ENCODE assay signal across 8 cellular contexts in the genomic region with DNA sequence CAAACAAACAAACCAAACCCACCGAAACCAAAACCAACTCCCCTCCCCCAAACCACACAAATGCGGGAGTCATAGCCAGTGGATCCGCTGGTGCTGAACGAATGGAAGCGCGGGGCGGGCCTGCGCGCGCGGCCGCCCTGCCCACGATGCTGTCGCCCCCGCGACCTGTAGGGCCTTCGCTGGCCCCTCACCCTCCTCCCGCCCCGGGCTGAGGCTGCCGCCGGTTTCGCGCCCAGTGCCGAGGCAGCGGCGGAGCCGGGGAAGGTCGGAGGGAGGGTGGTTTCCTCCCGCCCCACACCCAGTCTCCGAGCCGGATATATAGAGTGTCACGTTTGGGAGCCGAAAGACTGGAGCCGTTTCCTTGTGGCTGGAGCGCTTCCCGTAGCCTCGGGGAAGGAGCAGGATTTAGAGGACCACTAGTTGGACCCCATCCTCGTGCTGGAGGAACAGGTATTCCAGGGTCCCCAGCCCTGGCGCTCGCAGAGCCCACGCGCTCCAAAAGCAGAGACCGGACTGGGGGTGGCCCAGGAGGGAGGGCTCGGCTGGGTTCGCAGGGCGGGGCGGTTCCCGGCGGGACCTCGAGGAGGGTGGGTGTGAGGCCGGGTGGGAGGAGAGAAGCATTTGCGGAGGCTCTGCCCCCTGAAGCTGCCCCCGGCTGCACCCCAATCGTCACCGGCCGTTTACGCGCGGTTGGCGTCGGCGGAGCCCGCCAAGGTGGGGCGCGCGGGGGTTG. TPM values are rescaled to one million over a fixed set of nuclear protein-coding genes. Genes with fewer than 3 reads are reported as not detected.
DNase-seq lines count a peak whose midpoint lies in the region; ATAC-seq and TF ChIP-seq lines count a peak whose summit lies in the region.

TSS of gene FAR2 (plus strand) at position 321 of the 733 bp plus-strand sequence. CDS start 121,172 bp downstream, outside the sequence.

- peak within 1 kb of the TSS; percentile 87 to 96 (median 92) for H3K4me3 Mint-ChIP-seq in naive thymus-derived CD4-positive, alpha-beta T cell

- ATAC-seq in HG02610 (IDR thresholded peaks at IDR 0.05; ENCODE audit: unreplicated experiment), result peak; percentile 47
- ATAC-seq in naive thymus-derived CD4-positive, alpha-beta T cell, result peak; percentile 78

- H3K4me3 ChIP-seq in fibroblast of mammary gland (ENCODE audit: control insufficient read depth, low read depth, low read length), result peak within 1 kb of the TSS; percentile 84
- peak within 1 kb of the TSS; percentile 88 for H3K4me3 ChIP-seq in naive thymus-derived CD4-positive, alpha-beta T cell (ENCODE audit: low read length)

- H3K36me3 Mint-ChIP-seq in naive thymus-derived CD4-positive, alpha-beta T cell, result no peaks in the 10 kb centered on the region

- no peaks in the 10 kb centered on the region for H3K9me3 ChIP-seq in naive thymus-derived CD4-positive, alpha-beta T cell (ENCODE audit: control insufficient read depth in 2 of 3, low read length in 3 of 3)

- POLR2A ChIA-PET in naive thymus-derived CD4-positive, alpha-beta T cell (lab: Charles Lee), result interaction anchor here (1.6 kb wide), 1 partner anchor 45 kb away, joined by 4 read pairs; no protein-coding TSS in a partner anchor

- in situ Hi-C loops in GM13977 (cut with MboI; ENCODE audit: low pct_unique_long_range_greater_than_20kb, low sequenced_read_pairs, unreplicated experiment), result no loop called here

- H3K4me1 ChIP-seq in naive thymus-derived CD4-positive, alpha-beta T cell (ENCODE audit: control insufficient read depth in 2 of 2, insufficient read depth in 2 of 2, low read length in 2 of 2), result peaks cover 0 to 6% of the 10 kb centered on the region in 2 donors

- H3K36me3 ChIP-seq in naive thymus-derived CD4-positive, alpha-beta T cell (ENCODE audit: control insufficient read depth in 2 of 3, insufficient read depth in 3 of 3, low read length in 3 of 3), result no peaks in the 10 kb centered on the region

- CTCF ChIA-PET in naive thymus-derived CD4-positive, alpha-beta T cell (lab: Charles Lee), result no interaction called here

- H3K27ac ChIP-seq in naive thymus-derived CD4-positive, alpha-beta T cell (ENCODE audit: low read depth, low read length), result peak within 1 kb of the TSS; percentile 37

- H3K27ac Mint-ChIP-seq in naive thymus-derived CD4-positive, alpha-beta T cell, result peak within 1 kb of the TSS; percentile 36 to 94 (median 74)

- DNase-seq in GM13977 (ENCODE audit: low spot score), result peak; percentile 54
- peak; percentile 76 for DNase-seq in NOMO-1 treated with DMSO at 0.1 percent for 48 hours (lab: John Stamatoyannopoulos, UW; ENCODE audit: unreplicated experiment)
- DNase-seq in activated T-helper 1 cell treated with Interleukin-2 at 50 U/mL for 16 hours (ENCODE audit: low read depth), result peak; percentile 37
- peak; percentile 54 for DNase-seq in fibroblast of mammary gland (ENCODE audit: low read depth)
- peak; percentile 20 to 58 (median 33) for DNase-seq in naive thymus-derived CD4-positive, alpha-beta T cell
- DNase-seq in middle frontal gyrus (ENCODE audit: extremely low spot score, low spot score), result no peak

- intact Hi-C loops in naive thymus-derived CD4-positive, alpha-beta T cell (cut with micrococcal nuclease), result loop anchor here (1.0 to 2.0 kb wide), 5 partner anchors 46 to 1606 kb away; partner anchors contain the start of genes CAPRIN2 (in 1 of the 2) and ERGIC2 (in 1 of the 2)

- H3K27me3 Mint-ChIP-seq in naive thymus-derived CD4-positive, alpha-beta T cell, result peaks cover 0 to 64% (median 10%) of the 10 kb centered on the region in 5 donors

- no peaks in the 10 kb centered on the region for H3K27me3 ChIP-seq in naive thymus-derived CD4-positive, alpha-beta T cell (ENCODE audit: control insufficient read depth in 2 of 2, insufficient read depth in 2 of 2, low read length in 2 of 2)

- H3K9me3 Mint-ChIP-seq in naive thymus-derived CD4-positive, alpha-beta T cell, result peaks cover 0 to 2% (median 0%) of the 10 kb centered on the region in 11 donors

- H3K4me1 Mint-ChIP-seq in naive thymus-derived CD4-positive, alpha-beta T cell, result peaks cover 14 to 31% (median 27%) of the 10 kb centered on the region in 7 donors

- TF ChIP-seq CTCF in GM13977 (IDR thresholded peaks at IDR 0.05; ENCODE audit: extremely low read depth, insufficient read depth, missing control alignments) (no peak), fibroblast of mammary gland (conservative IDR thresholded peaks at IDR 0.05; ENCODE audit: control insufficient read depth, insufficient read depth, low read depth, low read length) (no peak), subcutaneous adipose tissue (IDR thresholded peaks at IDR 0.05; ENCODE audit: low read depth) (no peak)

RNA-seq across cellular contexts. Expression of gene FAR2, which starts in this region (rescaled TPM):
- total RNA-seq in naive thymus-derived CD4-positive, alpha-beta T cell, result 10 to 100 TPM in 2 of 5 experiments, 1 to 10 TPM in 3; 1.1 to 11.1 (median 3.0) TPM
- 1 to 10 TPM; 1.3 to 1.9 TPM for polyA plus RNA-seq in naive thymus-derived CD4-positive, alpha-beta T cell
- total RNA-seq in subcutaneous adipose tissue, result 10 to 100 TPM; 13.2 to 27.4 (median 22.8) TPM
